In the genomic region with DNA sequence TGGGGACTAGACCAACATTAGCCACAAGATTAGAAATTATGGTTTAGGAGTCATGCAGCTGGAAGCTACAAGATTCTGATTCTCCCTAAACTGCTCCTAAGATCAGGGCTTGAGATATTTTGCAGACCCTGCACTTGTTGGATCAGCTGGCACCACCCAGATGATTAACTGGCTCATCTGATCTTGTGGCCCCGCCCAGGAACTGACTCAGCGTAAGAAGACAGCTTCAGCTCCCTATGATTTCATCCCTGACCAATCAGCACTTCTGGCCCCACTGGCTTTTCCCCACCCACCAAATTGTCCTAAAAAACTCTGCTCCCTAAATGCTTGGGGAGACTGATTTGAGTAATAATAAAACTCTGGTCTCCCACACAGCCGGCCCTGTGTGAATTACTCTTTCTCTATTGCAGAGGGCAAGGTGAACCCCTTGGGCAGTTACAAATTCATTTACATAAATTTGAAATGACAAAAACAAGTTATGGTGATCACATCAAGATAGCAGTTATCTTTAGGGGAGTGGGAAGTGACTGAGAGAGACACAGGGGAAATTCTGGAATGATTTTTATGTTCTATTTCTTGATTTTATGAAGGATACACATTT, we compare ENCODE assay signal across 8 cellular contexts.
DNase-seq lines count a peak whose midpoint lies in the region; ATAC-seq and TF ChIP-seq lines count a peak whose summit lies in the region.

No MANE protein-coding gene starts in this region.

- POLR2A ChIA-PET in PC-3 (lab: Charles Lee; ENCODE audit: unreplicated experiment), result no interaction called here

- H3K56ac ChIP-seq in H9 (ENCODE audit: insufficient read length, low read depth, low read length), result no peak overlapping the region

- H3K27ac Mint-ChIP-seq in H9 (peak overlapping the region; percentile 38 to 45 (median 41); a peak in 4 of 7 replicates), endodermal cell (no peak overlapping the region)

- H3K79me2 ChIP-seq in H9 (ENCODE audit: insufficient read depth, low read length) (no peaks in the 10 kb centered on the region), PC-3 (ENCODE audit: low read length) (no peaks in the 10 kb centered on the region)

- H4K20me1 ChIP-seq in H9 (ENCODE audit: control insufficient read depth, insufficient read depth, insufficient read length) (no peaks in the 10 kb centered on the region), PC-3 (ENCODE audit: low read length) (no peaks in the 10 kb centered on the region)

- H3K9ac ChIP-seq in H9 (ENCODE audit: extremely low read depth, insufficient read length, low read length) (no peak overlapping the region), PC-3 (ENCODE audit: low read length) (no peak overlapping the region), endodermal cell (ENCODE audit: extremely low read depth, low read length, poor library complexity, severe bottlenecking) (no peak overlapping the region)

- H2BK20ac ChIP-seq in H9 (ENCODE audit: low read depth, low read length, poor library complexity, severe bottlenecking), result no peak overlapping the region

- H3K27ac ChIP-seq in H9 (ENCODE audit: insufficient read length, low read depth, low read length) (peak overlapping the region; percentile 23), PC-3 (ENCODE audit: low read length) (no peak overlapping the region), endodermal cell (ENCODE audit: low read depth, low read length) (no peak overlapping the region)

- TF ChIP-seq CTCF in H9 (conservative IDR thresholded peaks at IDR 0.05) (no peak), PC-3 (conservative IDR thresholded peaks at IDR 0.05; ENCODE audit: low read depth, low read length) (no peak), endodermal cell (conservative IDR thresholded peaks at IDR 0.05) (no peak), GM13976 (IDR thresholded peaks at IDR 0.05; ENCODE audit: borderline replicate concordance, control extremely low read depth, extremely low read depth, insufficient read depth, missing control alignments) (no peak)

- no peak overlapping the region for H3K4me3 Mint-ChIP-seq in H9
- H3K4me3 Mint-ChIP-seq in endodermal cell, result no peak overlapping the region

- no peaks in the 10 kb centered on the region for H3K23me2 ChIP-seq in H9 (ENCODE audit: insufficient read length, low read depth, low read length, poor library complexity, severe bottlenecking)

- no peak overlapping the region for H4K5ac ChIP-seq in H9 (ENCODE audit: insufficient read length, low read depth, low read length)

- no peak overlapping the region for H2BK120ac ChIP-seq in H9 (ENCODE audit: low read depth, low read length, poor library complexity, severe bottlenecking)

- H3K27me3 ChIP-seq in H9 (ENCODE audit: insufficient read depth, low read length), result no peaks in the 10 kb centered on the region
- no peaks in the 10 kb centered on the region for H3K27me3 ChIP-seq in PC-3 (ENCODE audit: low read length)
- H3K27me3 ChIP-seq in endodermal cell (ENCODE audit: control insufficient read depth, insufficient read depth, low read length, poor library complexity, severe bottlenecking), result no peaks in the 10 kb centered on the region

- H3K4me1 Mint-ChIP-seq in H9 (peaks cover 8 to 9% of the 10 kb centered on the region in 2 experiments), endodermal cell (no peaks in the 10 kb centered on the region)

- in situ Hi-C loops in GM13976 (cut with MboI; ENCODE audit: low sequenced_read_pairs, unreplicated experiment), result no loop called here

- H2BK12ac ChIP-seq in H9 (ENCODE audit: insufficient read length, low read depth, low read length), result no peak overlapping the region

- H3K4me2 ChIP-seq in H9 (ENCODE audit: insufficient read depth, insufficient read length, low read length) (no peak overlapping the region), PC-3 (ENCODE audit: low read length) (no peak overlapping the region)

- peaks cover 10% of the 10 kb centered on the region for H3F3A ChIP-seq in PC-3 (ENCODE audit: low read length, unreplicated experiment)

- no peak overlapping the region for H4K91ac ChIP-seq in H9 (ENCODE audit: insufficient read length, low read depth, low read length)

- no peak overlapping the region for H2AK5ac ChIP-seq in H9 (ENCODE audit: insufficient read length, low read length)

- no peaks in the 10 kb centered on the region for H3K36me3 Mint-ChIP-seq in H9 (ENCODE audit: insufficient read depth in 1 of 3, low read depth in 3 of 3)
- no peaks in the 10 kb centered on the region for H3K36me3 Mint-ChIP-seq in endodermal cell (ENCODE audit: low read depth)

- H3K27me3 Mint-ChIP-seq in H9 (ENCODE audit: low read depth) (no peaks in the 10 kb centered on the region), endodermal cell (ENCODE audit: insufficient read depth) (no peaks in the 10 kb centered on the region)

- H3K23ac ChIP-seq in H9 (ENCODE audit: insufficient read length, low read depth, low read length), result no peak overlapping the region

- no peak overlapping the region for H2BK15ac ChIP-seq in H9 (ENCODE audit: low read depth, low read length)

- no peak overlapping the region for H2AFZ ChIP-seq in H9 (ENCODE audit: low read length)
- H2AFZ ChIP-seq in PC-3 (ENCODE audit: low read length), result no peak overlapping the region

- H3K9me2 ChIP-seq in PC-3 (replicated peaks; ENCODE audit: low read length), result no peaks in the 10 kb centered on the region

- H3K9me3 Mint-ChIP-seq in H9, result no peaks in the 10 kb centered on the region
- no peaks in the 10 kb centered on the region for H3K9me3 Mint-ChIP-seq in endodermal cell

- WGBS in H9 (ENCODE audit: extremely low coverage, insufficient read length, low lambda C conversion rate), result no CpG with 5 or more reads among the region's 3 CpGs
- WGBS in endodermal cell (ENCODE audit: insufficient coverage in 1 of 2, insufficient read length in 1 of 2), 2 experiments, result 91 to 100% methylated on average over 2 to 3 of the region's 3 CpGs

- no peaks in the 10 kb centered on the region for H3K9me3 ChIP-seq in H9 (ENCODE audit: control insufficient read depth, low read depth, low read length)
- no peaks in the 10 kb centered on the region for H3K9me3 ChIP-seq in PC-3 (ENCODE audit: low read length)
- no peaks in the 10 kb centered on the region for H3K9me3 ChIP-seq in endodermal cell (ENCODE audit: control insufficient read depth, low read length)

- no peak overlapping the region for H2BK5ac ChIP-seq in H9 (ENCODE audit: insufficient read length, low read length)

- no peaks in the 10 kb centered on the region for H3K36me3 ChIP-seq in PC-3 (ENCODE audit: low read depth, low read length)
- H3K36me3 ChIP-seq in endodermal cell (ENCODE audit: control insufficient read depth, insufficient read depth, low read length), result no peaks in the 10 kb centered on the region

- H3K4me1 ChIP-seq in H9 (ENCODE audit: insufficient read depth, low read length) (no peaks in the 10 kb centered on the region; the same call in 1 of the 2 replicates), PC-3 (ENCODE audit: insufficient read depth, low read length) (peaks cover 42% of the 10 kb centered on the region), endodermal cell (ENCODE audit: control insufficient read depth, insufficient read depth, low read length) (no peaks in the 10 kb centered on the region)

- H4K8ac ChIP-seq in H9 (replicated peaks; ENCODE audit: insufficient read length, low read depth, low read length), result no peak overlapping the region

- no peak overlapping the region for H3K18ac ChIP-seq in H9 (ENCODE audit: insufficient read length, low read depth, low read length)

- ATAC-seq in PC-3, result no peak

- no peaks in the 10 kb centered on the region for H3K79me1 ChIP-seq in H9 (ENCODE audit: insufficient read depth, low read depth, low read length, poor library complexity, severe bottlenecking)

- no peak overlapping the region for H3T11ph ChIP-seq in H9 (ENCODE audit: low read length)

- CTCF ChIA-PET in PC-3 (lab: Charles Lee), result no interaction called here

- no TSS peak for BruUV-seq in PC-3 (replicated peaks; lab: Mats Ljungman, UMichigan)

- intact Hi-C loops in PC-3 (cut with micrococcal nuclease), result loop anchor here (5.0 kb wide), 1 partner anchor 208 kb away; the partner anchor contains the start of genes ATG3 and SLC35A5

- no peak overlapping the region for H3K4ac ChIP-seq in H9 (ENCODE audit: low read depth, low read length)

- no peak overlapping the region for H3K14ac ChIP-seq in H9 (ENCODE audit: insufficient read depth, low read length)

- H3K4me3 ChIP-seq in PC-3 (ENCODE audit: low read length), result no peak overlapping the region
- H3K4me3 ChIP-seq in endodermal cell (ENCODE audit: low read length), result no peak overlapping the region

- DNase-seq in H9 (peak; percentile 64), PC-3 (peak; percentile 69), endodermal cell (peak; percentile 57), GM13976 (ENCODE audit: low spot score) (no peak), NCI-H187 (lab: John Stamatoyannopoulos, UW) (no peak), NCI-H2171 (lab: John Stamatoyannopoulos, UW) (no peak), Kasumi-1 (lab: John Stamatoyannopoulos, UW) (no peak)
- DNase-seq in stimulated activated CD4-positive, alpha-beta T cell treated with anti-CD3 and anti-CD28 coated beads, Interleukin-15, amount 100 ng/mL, for 48 hours (ENCODE audit: low read depth in 2 of 2), result peak; percentile 35 to 54

Comparison
In these comparisons a context has a peak if more than half of its experiments do, and no peak if none do; other contexts are left out.
1. DNase-seq: peak in H9 (single experiment), PC-3 (single experiment), endodermal cell (single experiment) and stimulated activated CD4-positive, alpha-beta T cell treated with anti-CD3 and anti-CD28 coated beads, Interleukin-15, amount 100 ng/mL, for 48 hours (2 of 2); none in GM13976 (single experiment), NCI-H187 (0 of 2), NCI-H2171 (single experiment) and Kasumi-1 (0 of 2).